In genomic region chr1:3315399-3315798, GRCh38 we compare ENCODE assay signal across 1 cellular context.
TF ChIP-seq lines count a peak whose summit lies in the region.

No MANE protein-coding gene starts in this region.

TF ChIP-seq in IMR-90, 13 proteins besides CTCF, POLR2A, EP300 and RAD21:
- TF ChIP-seq MAZ (IDR thresholded peaks at IDR 0.05; ENCODE audit: borderline replicate concordance, low read depth, low read length): no peak
- TF ChIP-seq RCOR1 (IDR thresholded peaks at IDR 0.05; ENCODE audit: insufficient replicate concordance, low read length): no peak
- TF ChIP-seq RFX5 (IDR thresholded peaks at IDR 0.05; ENCODE audit: low read depth, low read length): no peak
- no peak for TF ChIP-seq MAFK (IDR thresholded peaks at IDR 0.05; ENCODE audit: low read depth, low read length)
- no peak for TF ChIP-seq NFE2L2 (IDR thresholded peaks at IDR 0.05; ENCODE audit: low read depth, low read length)
- no peak for TF ChIP-seq BHLHE40 (IDR thresholded peaks at IDR 0.05; ENCODE audit: low read depth, low read length)
- TF ChIP-seq SMC3 (IDR thresholded peaks at IDR 0.05; ENCODE audit: low read depth, low read length): no peak
- no peak for TF ChIP-seq FOS (IDR thresholded peaks at IDR 0.05; ENCODE audit: low read depth, low read length)
- TF ChIP-seq CHD1 (IDR thresholded peaks at IDR 0.05; ENCODE audit: low read depth, low read length): no peak
- no peak for TF ChIP-seq CEBPB (IDR thresholded peaks at IDR 0.05; ENCODE audit: low read depth, low read length)
- TF ChIP-seq ELK1 (IDR thresholded peaks at IDR 0.05; ENCODE audit: borderline replicate concordance, low read depth, low read length): no peak
- TF ChIP-seq MXI1 (IDR thresholded peaks at IDR 0.05; ENCODE audit: borderline replicate concordance, low read depth, low read length): no peak
- no peak for TF ChIP-seq USF2 (IDR thresholded peaks at IDR 0.05; ENCODE audit: low read depth, low read length)
